In genomic region chr3:146160964-146161724, GRCh38 we compare ENCODE assay signal across 8 cellular contexts. TPM values are rescaled to one million over a fixed set of nuclear protein-coding genes. Genes with fewer than 3 reads are reported as not detected.
A peak's percentile ranks its signal among the peaks of the same experiment; 100 is the strongest.
DNase-seq lines count a peak whose midpoint lies in the region; ATAC-seq and TF ChIP-seq lines count a peak whose summit lies in the region.

Gene PLOD2 (minus strand): TSS chr3:146161184. CDS start chr3:146160989, 195 bp downstream.

- intact Hi-C loops in activated CD4-positive, alpha-beta memory T cell treated with anti-CD3 and anti-CD28 coated beads for 36 hours (cut with micrococcal nuclease), result loop anchor here (5.0 kb wide), 1 partner anchor 381 kb away; the partner anchor contains the start of gene PLSCR1
- intact Hi-C loops in esophagus muscularis mucosa (cut with DNase I), result loop anchor here (2.0 kb wide), 1 partner anchor 94 kb away; no protein-coding TSS in a partner anchor
- intact Hi-C loops in thyroid gland (cut with DNase I), result no loop called here

- no peaks in the 10 kb centered on the region for H3K36me3 Mint-ChIP-seq in activated CD4-positive, alpha-beta memory T cell treated with anti-CD3 and anti-CD28 coated beads for 36 hours

- DNase-seq in activated CD4-positive, CD25-positive, alpha-beta regulatory T cell (lab: John Stamatoyannopoulos, UW), result no peak
- peak; percentile 91 for DNase-seq in HCEC 1CT
- peak; percentile 98 for DNase-seq in NCI-H146 (lab: John Stamatoyannopoulos, UW)
- DNase-seq in activated CD4-positive, alpha-beta memory T cell treated with anti-CD3 and anti-CD28 coated beads for 36 hours, result peak; percentile 32
- DNase-seq in esophagus muscularis mucosa (ENCODE audit: extremely low spot score), result no peak
- DNase-seq in thyroid gland, result peak; percentile 85 to 87

- H3K4me1 ChIP-seq in esophagus muscularis mucosa, result peaks cover 43 to 76% (median 75%) of the 10 kb centered on the region in 4 donors
- H3K4me1 ChIP-seq in mononuclear cell (ENCODE audit: insufficient read depth, low read length), result peaks cover 16% of the 10 kb centered on the region
- peaks cover 52 to 63% of the 10 kb centered on the region in 2 donors for H3K4me1 ChIP-seq in thyroid gland

- CTCF ChIA-PET in activated CD4-positive, alpha-beta memory T cell treated with anti-CD3 and anti-CD28 coated beads for 36 hours (lab: Charles Lee), result interaction anchor here (0.7 kb wide), 1 partner anchor 10 kb away, joined by 3 read pairs; no protein-coding TSS in a partner anchor

- peak within 1 kb of the TSS; percentile 60 for H3K4me3 Mint-ChIP-seq in activated CD4-positive, alpha-beta memory T cell treated with anti-CD3 and anti-CD28 coated beads for 36 hours

- H3K27ac Mint-ChIP-seq in activated CD4-positive, alpha-beta memory T cell treated with anti-CD3 and anti-CD28 coated beads for 36 hours, result no peak within 1 kb of the TSS

- TF ChIP-seq EP300 in esophagus muscularis mucosa (IDR thresholded peaks at IDR 0.05), result no peak

- 0% methylated on average over 5 of the region's 76 CpGs for WGBS in esophagus muscularis mucosa
- 0 to 3% methylated on average over 13 to 14 of the region's 76 CpGs for WGBS in thyroid gland, 2 donors

- peak within 1 kb of the TSS; percentile 91 to 99 (median 96) for H3K27ac ChIP-seq in esophagus muscularis mucosa (replicated peaks in 1 of 4)
- H3K27ac ChIP-seq in thyroid gland, result peak within 1 kb of the TSS; percentile 95 to 97 (median 96)

- H3K27me3 Mint-ChIP-seq in activated CD4-positive, alpha-beta memory T cell treated with anti-CD3 and anti-CD28 coated beads for 36 hours, result peaks cover 36% of the 10 kb centered on the region

- H3K9me3 Mint-ChIP-seq in activated CD4-positive, alpha-beta memory T cell treated with anti-CD3 and anti-CD28 coated beads for 36 hours, result no peaks in the 10 kb centered on the region

- POLR2A ChIA-PET in activated CD4-positive, alpha-beta memory T cell treated with anti-CD3 and anti-CD28 coated beads for 36 hours (lab: Charles Lee), result no interaction called here

- TF ChIP-seq CTCF in esophagus muscularis mucosa (IDR thresholded peaks at IDR 0.05) (no peak), thyroid gland (IDR thresholded peaks at IDR 0.05) (peak in 1 of 6 experiments; percentile 4)

- ATAC-seq in activated CD4-positive, CD25-positive, alpha-beta regulatory T cell treated with anti-CD3 and anti-CD28 coated beads, Interleukin-2, amount 50 U/mL, for 24 hours, result peak; percentile 25 to 38

- peaks cover 12% of the 10 kb centered on the region for H3K4me1 Mint-ChIP-seq in activated CD4-positive, alpha-beta memory T cell treated with anti-CD3 and anti-CD28 coated beads for 36 hours (ENCODE audit: low read depth)

- H3K4me3 ChIP-seq in esophagus muscularis mucosa, result peak within 1 kb of the TSS; percentile 83 to 93 (median 90)
- H3K4me3 ChIP-seq in mononuclear cell (ENCODE audit: low read length), result peak within 1 kb of the TSS; percentile 17
- H3K4me3 ChIP-seq in thyroid gland (replicated peaks in 1 of 3), result peak within 1 kb of the TSS; percentile 69 to 86 (median 70)

- H3K36me3 ChIP-seq in esophagus muscularis mucosa, result no peaks in the 10 kb centered on the region
- no peaks in the 10 kb centered on the region for H3K36me3 ChIP-seq in thyroid gland

- H3K27me3 ChIP-seq in esophagus muscularis mucosa, result no peaks in the 10 kb centered on the region
- H3K27me3 ChIP-seq in mononuclear cell (ENCODE audit: insufficient read depth, low read length), result peaks cover 63% of the 10 kb centered on the region
- no peaks in the 10 kb centered on the region for H3K27me3 ChIP-seq in thyroid gland

- peak; percentile 67 for TF ChIP-seq POLR2A in esophagus muscularis mucosa (IDR thresholded peaks at IDR 0.05; ENCODE audit: low read depth)
- peak; percentile 75 to 99 for TF ChIP-seq POLR2A in thyroid gland (IDR thresholded peaks at IDR 0.05)

- H3K9me3 ChIP-seq in esophagus muscularis mucosa (no peaks in the 10 kb centered on the region), mononuclear cell (ENCODE audit: low read depth, low read length) (no peaks in the 10 kb centered on the region), thyroid gland (no peaks in the 10 kb centered on the region)

RNA-seq across cellular contexts. Expression of gene PLOD2, which starts in this region (rescaled TPM):
- total RNA-seq in activated CD4-positive, alpha-beta memory T cell treated with anti-CD3 and anti-CD28 coated beads for 36 hours, result under 1 TPM; 0.38 to 0.65 TPM
- total RNA-seq in esophagus muscularis mucosa (10 to 100 TPM; 48.2 to 84.7 (median 54.9) TPM), mononuclear cell (1.8 TPM), thyroid gland (100 to 1,000 TPM; 110 to 171 (median 156) TPM)

Comparison
In these comparisons a context has a peak if more than half of its experiments do, and no peak if none do; other contexts are left out.
1. RNA of gene PLOD2 (total RNA-seq): 110 to 171 TPM in thyroid gland and 48.2 to 84.7 TPM in esophagus muscularis mucosa; 1.8 TPM in mononuclear cell (single experiment) and 0.38 to 0.65 TPM in activated CD4-positive, alpha-beta memory T cell treated with anti-CD3 and anti-CD28 coated beads for 36 hours; every median in the first group is over 10 times any median in the second.
2. Peak in DNase-seq in activated CD4-positive, alpha-beta memory T cell treated with anti-CD3 and anti-CD28 coated beads for 36 hours; RNA of the gene not detected or under 1 TPM.
3. DNase-seq: peak in HCEC 1CT (single experiment), NCI-H146 (single experiment) and thyroid gland (2 of 2); none in activated CD4-positive, CD25-positive, alpha-beta regulatory T cell (0 of 4) and esophagus muscularis mucosa (single experiment).
4. H3K4me3 ChIP-seq: peak in every context shown above with its lines; median percentile 90 in esophagus muscularis mucosa; 70 in thyroid gland; 17 in mononuclear cell.